Comparison of ENCODE assay signal across 10 cellular contexts in genomic region chr3:119302697-119303630, GRCh38. TPM values are rescaled to one million over a fixed set of nuclear protein-coding genes. Genes with fewer than 3 reads are reported as not detected.
DNase-seq lines count a peak whose midpoint lies in the region; ATAC-seq and TF ChIP-seq lines count a peak whose summit lies in the region.
"Had no signal": no experiment of that assay in that cellular context is flagged by ENCODE, and none has a peak within 500 bp of the region (broad histone marks: within the 10 kb centered on the region; RNA-seq: fewer than 3 reads in every experiment).

No MANE protein-coding gene starts in this region.

- DNase-seq in lower lobe of right lung: no peak
- no peak for DNase-seq in hippocampal formation (lab: John Stamatoyannopoulos, UW)
- no peak for DNase-seq in GDM1 (lab: John Stamatoyannopoulos, UW)
- no peak for DNase-seq in stimulated activated CD4-positive, alpha-beta T cell treated with anti-CD3 and anti-CD28 coated beads, Interleukin-4, amount 100 ng/mL, for 4 hours
- no peak for DNase-seq in NCI-H1417 treated with DMSO at 0.1 percent for 48 hours (lab: John Stamatoyannopoulos, UW)

- H3K27me3 ChIP-seq in lower lobe of right lung (ENCODE audit: low read depth): no peaks in the 10 kb centered on the region

- peaks cover 87% of the 10 kb centered on the region for H3K4me1 ChIP-seq in lower lobe of right lung

- no peak for TF ChIP-seq CTCF in lower lobe of right lung (IDR thresholded peaks at IDR 0.05)

- peaks cover 32% of the 10 kb centered on the region for H3K36me3 ChIP-seq in lower lobe of right lung
- H3K36me3 ChIP-seq: thoracic aorta had no signal

- H3K27ac ChIP-seq in lower lobe of right lung: peak overlapping the region; percentile 36
- H3K27ac ChIP-seq: thoracic aorta had no signal

- H3K4me3 ChIP-seq in lower lobe of right lung: no peak overlapping the region
- H3K4me3 ChIP-seq: skin epidermis, thoracic aorta had no signal

- H3K9me3 ChIP-seq in lower lobe of right lung: no peaks in the 10 kb centered on the region
- H3K9me3 ChIP-seq: thoracic aorta had no signal

- intact Hi-C loops in lower lobe of right lung (cut with DNase I): no loop called here

- ATAC-seq in GM18511 (IDR thresholded peaks at IDR 0.05; ENCODE audit: unreplicated experiment) (peak; percentile 79), GM21529 (IDR thresholded peaks at IDR 0.05; ENCODE audit: unreplicated experiment) (peak; percentile 64), HG03432 (IDR thresholded peaks at IDR 0.05; ENCODE audit: unreplicated experiment) (peak; percentile 63), lower lobe of right lung (no peak)

RNA-seq across cellular contexts. Expression of gene ARHGAP31, which starts 8.8 kb away (rescaled TPM):
- 100 TPM for total RNA-seq in lower lobe of right lung

Comparison
In these comparisons a context has a peak if more than half of its experiments do, and no peak if none do; other contexts are left out.
1. ATAC-seq: peak in GM18511 (single experiment), GM21529 (single experiment) and HG03432 (single experiment); none in lower lobe of right lung (0 of 2).